ENCODE assay signal across 8 cellular contexts in genomic region chr4:82890913-82891727, GRCh38. TPM values are rescaled to one million over a fixed set of nuclear protein-coding genes. Genes with fewer than 3 reads are reported as not detected.
DNase-seq lines count a peak whose midpoint lies in the region; ATAC-seq, FAIRE-seq and TF ChIP-seq lines count a peak whose summit lies in the region.

A gene with protein sequence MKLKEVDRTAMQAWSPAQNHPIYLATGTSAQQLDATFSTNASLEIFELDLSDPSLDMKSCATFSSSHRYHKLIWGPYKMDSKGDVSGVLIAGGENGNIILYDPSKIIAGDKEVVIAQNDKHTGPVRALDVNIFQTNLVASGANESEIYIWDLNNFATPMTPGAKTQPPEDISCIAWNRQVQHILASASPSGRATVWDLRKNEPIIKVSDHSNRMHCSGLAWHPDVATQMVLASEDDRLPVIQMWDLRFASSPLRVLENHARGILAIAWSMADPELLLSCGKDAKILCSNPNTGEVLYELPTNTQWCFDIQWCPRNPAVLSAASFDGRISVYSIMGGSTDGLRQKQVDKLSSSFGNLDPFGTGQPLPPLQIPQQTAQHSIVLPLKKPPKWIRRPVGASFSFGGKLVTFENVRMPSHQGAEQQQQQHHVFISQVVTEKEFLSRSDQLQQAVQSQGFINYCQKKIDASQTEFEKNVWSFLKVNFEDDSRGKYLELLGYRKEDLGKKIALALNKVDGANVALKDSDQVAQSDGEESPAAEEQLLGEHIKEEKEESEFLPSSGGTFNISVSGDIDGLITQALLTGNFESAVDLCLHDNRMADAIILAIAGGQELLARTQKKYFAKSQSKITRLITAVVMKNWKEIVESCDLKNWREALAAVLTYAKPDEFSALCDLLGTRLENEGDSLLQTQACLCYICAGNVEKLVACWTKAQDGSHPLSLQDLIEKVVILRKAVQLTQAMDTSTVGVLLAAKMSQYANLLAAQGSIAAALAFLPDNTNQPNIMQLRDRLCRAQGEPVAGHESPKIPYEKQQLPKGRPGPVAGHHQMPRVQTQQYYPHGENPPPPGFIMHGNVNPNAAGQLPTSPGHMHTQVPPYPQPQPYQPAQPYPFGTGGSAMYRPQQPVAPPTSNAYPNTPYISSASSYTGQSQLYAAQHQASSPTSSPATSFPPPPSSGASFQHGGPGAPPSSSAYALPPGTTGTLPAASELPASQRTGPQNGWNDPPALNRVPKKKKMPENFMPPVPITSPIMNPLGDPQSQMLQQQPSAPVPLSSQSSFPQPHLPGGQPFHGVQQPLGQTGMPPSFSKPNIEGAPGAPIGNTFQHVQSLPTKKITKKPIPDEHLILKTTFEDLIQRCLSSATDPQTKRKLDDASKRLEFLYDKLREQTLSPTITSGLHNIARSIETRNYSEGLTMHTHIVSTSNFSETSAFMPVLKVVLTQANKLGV (minus strand): TSS chr4:82891153. CDS start chr4:82881936, 9,217 bp downstream.

- H3K4me3 Mint-ChIP-seq in natural killer cell treated with Interleukin-12 subunit alpha and Interleukin-12 subunit beta and Interleukin-15 and Interleukin-18, amount 100 ng/mL, for 72 hours = peak within 1 kb of the TSS; percentile 97

- H3K27ac Mint-ChIP-seq in natural killer cell treated with Interleukin-12 subunit alpha and Interleukin-12 subunit beta and Interleukin-15 and Interleukin-18, amount 100 ng/mL, for 72 hours = peak within 1 kb of the TSS; percentile 97

- no peaks in the 10 kb centered on the region for H3K9me3 ChIP-seq in RWPE2 (ENCODE audit: severe bottlenecking)

- H3K36me3 Mint-ChIP-seq in natural killer cell treated with Interleukin-12 subunit alpha and Interleukin-12 subunit beta and Interleukin-15 and Interleukin-18, amount 100 ng/mL, for 72 hours = peaks cover 14% of the 10 kb centered on the region

- peak; percentile 95 for DNase-seq in EL
- DNase-seq in H54 (ENCODE audit: insufficient read length, low spot score) = peak; percentile 54
- DNase-seq in LoVo (ENCODE audit: low spot score) = peak; percentile 96
- peak; percentile 95 for DNase-seq in RWPE2 (ENCODE audit: low spot score)
- peak; percentile 96 for DNase-seq in activated T-helper 9 cell treated with anti-CD3 and anti-CD28 coated beads, Interleukin-2, amount 50 U/mL, for 16 hours (ENCODE audit: low read depth)
- DNase-seq in fibroblast of peridontal ligament (ENCODE audit: extremely low read depth) = peak; percentile 91
- peak; percentile 99 for DNase-seq in natural killer cell treated with Interleukin-12 subunit alpha and Interleukin-12 subunit beta and Interleukin-15 and Interleukin-18, amount 100 ng/mL, for 72 hours (ENCODE audit: low spot score)
- DNase-seq in stimulated activated naive CD8-positive, alpha-beta T cell treated with anti-CD3 and anti-CD28 coated beads, Interleukin-15, Interleukin-2, amounts not matched to agents 100 U/mL and 50 U/mL, for 24 hours = peak; percentile 98

- ATAC-seq in RWPE2 (ENCODE audit: low read depth) = peak; percentile 87
- ATAC-seq in natural killer cell treated with Interleukin-12 subunit alpha and Interleukin-12 subunit beta and Interleukin-15 and Interleukin-18, amount 100 ng/mL, for 72 hours = peak; percentile 99
- ATAC-seq in stimulated activated naive CD8-positive, alpha-beta T cell treated with anti-CD3 and anti-CD28 coated beads, Interleukin-15, Interleukin-2, amounts not matched to agents 100 U/mL and 50 U/mL, for 24 hours = peak; percentile 98

- H3K27me3 ChIP-seq in RWPE2 (ENCODE audit: insufficient read depth, poor library complexity, severe bottlenecking) = no peaks in the 10 kb centered on the region

- peak within 1 kb of the TSS; percentile 83 for H3K27ac ChIP-seq in RWPE2 (ENCODE audit: poor library complexity, severe bottlenecking)

- H3K4me3 ChIP-seq in RWPE2 (ENCODE audit: severe bottlenecking) = peak within 1 kb of the TSS; percentile 89

- TF ChIP-seq CTCF in RWPE2 (IDR thresholded peaks at IDR 0.05; ENCODE audit: poor library complexity, severe bottlenecking) = no peak

- H3K9me3 Mint-ChIP-seq in natural killer cell treated with Interleukin-12 subunit alpha and Interleukin-12 subunit beta and Interleukin-15 and Interleukin-18, amount 100 ng/mL, for 72 hours = no peaks in the 10 kb centered on the region

- TF ChIP-seq POLR2A in H54 (IDR thresholded peaks at IDR 0.05; ENCODE audit: low read depth, low read length) = peak; percentile 87

- peaks cover 17 to 40% of the 10 kb centered on the region in 2 donors for H3K4me1 Mint-ChIP-seq in natural killer cell treated with Interleukin-12 subunit alpha and Interleukin-12 subunit beta and Interleukin-15 and Interleukin-18, amount 100 ng/mL, for 72 hours (ENCODE audit: low read depth in 2 of 2)

- H3K4me1 ChIP-seq in RWPE2 (ENCODE audit: insufficient read depth, poor library complexity, severe bottlenecking) = peaks cover 27% of the 10 kb centered on the region

- H3K27me3 Mint-ChIP-seq in natural killer cell treated with Interleukin-12 subunit alpha and Interleukin-12 subunit beta and Interleukin-15 and Interleukin-18, amount 100 ng/mL, for 72 hours = no peaks in the 10 kb centered on the region

- H3K36me3 ChIP-seq in RWPE2 (ENCODE audit: low read depth) = peaks cover 48% of the 10 kb centered on the region

- FAIRE-seq in H54 (lab: Jason Lieb, UNC) = peak; percentile 89

RNA-seq across cellular contexts. Expression of the gene that starts here (rescaled TPM):
- 100 to 1,000 TPM; 140 to 145 TPM for total RNA-seq in natural killer cell treated with Interleukin-12 subunit alpha and Interleukin-12 subunit beta and Interleukin-15 and Interleukin-18, amount 100 ng/mL, for 72 hours

Comparison
In these comparisons a context has a peak if more than half of its experiments do, and no peak if none do; other contexts are left out.
1. Peak in every context shown above with its lines: DNase-seq, ATAC-seq, H3K4me3 ChIP-seq and H3K27ac ChIP-seq.